8 cellular contexts compared by ENCODE assay signal in genomic region chr10:121596668-121597503, GRCh38.
DNase-seq lines count a peak whose midpoint lies in the region; ATAC-seq and TF ChIP-seq lines count a peak whose summit lies in the region.

No MANE protein-coding gene starts in this region.

- H3K27ac ChIP-seq in epithelial cell of prostate, result peak overlapping the region; percentile 58

- H3K36me3 ChIP-seq in mucosa of stomach (ENCODE audit: control insufficient read depth, insufficient read depth, low read length), result no peaks in the 10 kb centered on the region

- ATAC-seq in GM21515 (IDR thresholded peaks at IDR 0.05; ENCODE audit: unreplicated experiment), result no peak

- H3K27me3 ChIP-seq in mucosa of stomach (ENCODE audit: control insufficient read depth, insufficient read depth, low read length), result no peaks in the 10 kb centered on the region

- H3K9ac ChIP-seq in mucosa of stomach (ENCODE audit: low read length), result peak overlapping the region; percentile 71

- DNase-seq in AG10803 (ENCODE audit: low read depth) (no peak), NCI-H1092 treated with DMSO at 0.1 percent for 48 hours (lab: John Stamatoyannopoulos, UW) (peak; percentile 45), epithelial cell of prostate (ENCODE audit: low read depth, low spot score) (no peak), NAMALWA (ENCODE audit: low spot score) (no peak)
- no peak for DNase-seq in activated T-cell treated with anti-CD3 and anti-CD28 coated beads, Interleukin-2, amount 50 U/mL, for 48 hours
- no peak for DNase-seq in activated CD4-positive, alpha-beta T cell treated with anti-CD3 and anti-CD28 coated beads for 48 hours

- TF ChIP-seq CTCF in AG10803 (conservative IDR thresholded peaks at IDR 0.05; ENCODE audit: low read length), result no peak

- peak overlapping the region; percentile 35 for H3K4me3 ChIP-seq in AG10803 (ENCODE audit: low read length)
- H3K4me3 ChIP-seq in mucosa of stomach (ENCODE audit: low read length), result peak overlapping the region; percentile 60

- H3K4me1 ChIP-seq in mucosa of stomach (ENCODE audit: control insufficient read depth, insufficient read depth, low read length), result peaks cover 17% of the 10 kb centered on the region

- no peaks in the 10 kb centered on the region for H3K9me3 ChIP-seq in mucosa of stomach (ENCODE audit: control insufficient read depth, low read length)
